Comparison of ENCODE assay signal across 14 cellular contexts in the genomic region with DNA sequence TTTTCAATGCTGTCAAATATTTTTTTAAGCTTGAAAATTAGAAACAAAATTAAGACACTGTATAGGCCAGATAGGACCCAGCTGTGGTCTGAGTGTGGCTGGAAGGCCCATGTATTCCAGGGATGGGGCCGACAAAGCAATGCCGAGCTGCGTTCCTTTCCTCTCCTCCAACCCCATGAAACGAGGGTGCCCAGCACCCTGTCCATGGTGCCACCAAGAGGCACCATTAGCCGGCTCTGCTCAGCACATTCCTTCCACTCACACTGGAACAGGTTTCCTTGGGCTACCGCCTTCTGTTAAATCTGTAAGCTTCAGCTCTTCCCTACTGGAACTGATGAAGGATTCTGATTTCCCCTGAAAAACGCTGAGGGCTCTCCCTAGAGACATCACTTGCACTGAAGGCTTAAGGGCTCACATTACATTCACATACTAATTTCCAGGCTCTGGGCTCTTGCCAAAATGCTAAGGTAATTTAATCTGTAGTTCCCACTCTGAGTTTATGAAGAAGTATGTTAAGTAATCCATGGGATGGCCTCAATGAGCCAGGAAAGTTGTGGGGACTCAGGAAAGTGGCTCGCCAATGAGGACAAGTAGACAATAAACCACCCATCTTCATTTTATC.
DNase-seq lines count a peak whose midpoint lies in the region; ATAC-seq and TF ChIP-seq lines count a peak whose summit lies in the region.
"Had no signal": no experiment of that assay in that cellular context is flagged by ENCODE, and none has a peak within 500 bp of the region (broad histone marks: within the 10 kb centered on the region; RNA-seq: fewer than 3 reads in every experiment).

No MANE protein-coding gene starts in this region.

- peak overlapping the region in 7 of 10 donors; percentile 21 to 64 (median 42) for H3K27ac ChIP-seq in heart right ventricle
- H3K27ac ChIP-seq in CD4-positive, alpha-beta memory T cell (ENCODE audit: low read depth, low read length) = no peak overlapping the region
- H3K27ac ChIP-seq in CD4-positive, alpha-beta T cell (ENCODE audit: low read depth, low read length) = no peak overlapping the region
- H3K27ac ChIP-seq: esophagus squamous epithelium, prostate gland had no signal

- peaks cover 31 to 79% of the 10 kb centered on the region in 2 donors for H3K36me3 Mint-ChIP-seq in CD4-positive, alpha-beta memory T cell
- H3K36me3 Mint-ChIP-seq in CD4-positive, alpha-beta T cell (ENCODE audit: low read depth) = peaks cover 91% of the 10 kb centered on the region

- ATAC-seq in heart right ventricle = peak in 2 of 8 donors; percentile 5 to 14
- no peak for ATAC-seq in Right ventricle myocardium inferior
- ATAC-seq in CD4-positive, alpha-beta T cell (ENCODE audit: poor library complexity) = no peak

- H3K9me3 ChIP-seq in heart right ventricle = no peaks in the 10 kb centered on the region
- H3K9me3 ChIP-seq in CD4-positive, alpha-beta memory T cell (ENCODE audit: control insufficient read depth in 1 of 2, low read length in 2 of 2) = no peaks in the 10 kb centered on the region
- H3K9me3 ChIP-seq in CD4-positive, alpha-beta T cell (ENCODE audit: control insufficient read depth, low read length) = no peaks in the 10 kb centered on the region
- H3K9me3 ChIP-seq: esophagus squamous epithelium, prostate gland had no signal

- H3K4me1 ChIP-seq in heart right ventricle = peaks cover 3 to 46% (median 23%) of the 10 kb centered on the region in 9 donors
- no peaks in the 10 kb centered on the region for H3K4me1 ChIP-seq in CD4-positive, alpha-beta memory T cell (ENCODE audit: insufficient read depth, low read length)
- H3K4me1 ChIP-seq: prostate gland had no signal

- H3K4me1 Mint-ChIP-seq in CD4-positive, alpha-beta memory T cell = peaks cover 0 to 10% (median 7%) of the 10 kb centered on the region in 4 donors
- peaks cover 10% of the 10 kb centered on the region for H3K4me1 Mint-ChIP-seq in CD4-positive, alpha-beta T cell (ENCODE audit: low read depth)

- DNase-seq in heart right ventricle = no peak
- no peak for DNase-seq in Right ventricle myocardium inferior (ENCODE audit: missing footprints)
- DNase-seq in NCI-H69 (lab: John Stamatoyannopoulos, UW) = peak; percentile 76
- peak; percentile 83 for DNase-seq in fibroblast of gingiva (ENCODE audit: low read depth)
- DNase-seq in stromal cell of bone marrow (ENCODE audit: low read depth) = peak; percentile 20
- no peak for DNase-seq in CD4-positive, alpha-beta memory T cell
- no peak for DNase-seq in CD4-positive, alpha-beta T cell
- DNase-seq in amygdala (lab: John Stamatoyannopoulos, UW) = no peak
- DNase-seq: activated naive CD4-positive, alpha-beta T cell treated with anti-CD3 and anti-CD28 coated beads, Interleukin-2, amount 50 U/mL, for 16 hours; esophagus squamous epithelium; MV-4-11; OCI-M1 had no signal

- H3K36me3 ChIP-seq in heart right ventricle = peaks cover 0 to 60% (median 14%) of the 10 kb centered on the region in 9 donors
- H3K36me3 ChIP-seq in CD4-positive, alpha-beta memory T cell (ENCODE audit: insufficient read depth, low read length) = peaks cover 25% of the 10 kb centered on the region
- H3K36me3 ChIP-seq: prostate gland had no signal

- no peak overlapping the region for H3K4me3 Mint-ChIP-seq in CD4-positive, alpha-beta memory T cell
- no peak overlapping the region for H3K4me3 Mint-ChIP-seq in CD4-positive, alpha-beta T cell
- H3K4me3 Mint-ChIP-seq: stimulated activated naive CD8-positive, alpha-beta T cell treated with anti-CD3 and anti-CD28 coated beads, Interleukin-15, Interleukin-2, amounts not matched to agents 100 ng/mL and 50 ng/mL, for 24 hours had no signal

- POLR2A ChIA-PET in CD4-positive, alpha-beta memory T cell (lab: Charles Lee; ENCODE audit: partially characterized antibody) = no interaction called here
- POLR2A ChIA-PET in CD4-positive, alpha-beta T cell (lab: Charles Lee) = no interaction called here

- CTCF ChIA-PET in CD4-positive, alpha-beta memory T cell (lab: Charles Lee; ENCODE audit: partially characterized antibody) = interaction anchor here (0.5 to 0.7 kb wide), 2 partner anchors 111 to 158 kb away, joined by 3 read pairs; no protein-coding TSS in a partner anchor
- CTCF ChIA-PET in CD4-positive, alpha-beta T cell (lab: Charles Lee) = no interaction called here

- no peak overlapping the region for H3K4me3 ChIP-seq in heart right ventricle
- no peak overlapping the region for H3K4me3 ChIP-seq in CD4-positive, alpha-beta memory T cell (ENCODE audit: low read length in 2 of 2)
- H3K4me3 ChIP-seq: esophagus squamous epithelium, prostate gland had no signal

- 81 to 83% methylated on average over 8 of the region's 8 CpGs for WGBS in heart right ventricle, 2 donors

- TF ChIP-seq CTCF in heart right ventricle (IDR thresholded peaks at IDR 0.05) = no peak
- TF ChIP-seq CTCF in CD4-positive, alpha-beta T cell (IDR thresholded peaks at IDR 0.05) = no peak

- H3K27ac Mint-ChIP-seq in CD4-positive, alpha-beta memory T cell = no peak overlapping the region
- no peak overlapping the region for H3K27ac Mint-ChIP-seq in CD4-positive, alpha-beta T cell
- H3K27ac Mint-ChIP-seq: stimulated activated naive CD8-positive, alpha-beta T cell treated with anti-CD3 and anti-CD28 coated beads, Interleukin-15, Interleukin-2, amounts not matched to agents 100 ng/mL and 50 ng/mL, for 24 hours had no signal

- H3K9me3 Mint-ChIP-seq in CD4-positive, alpha-beta memory T cell = no peaks in the 10 kb centered on the region
- H3K9me3 Mint-ChIP-seq in CD4-positive, alpha-beta T cell = no peaks in the 10 kb centered on the region
- H3K9me3 Mint-ChIP-seq: stimulated activated naive CD8-positive, alpha-beta T cell treated with anti-CD3 and anti-CD28 coated beads, Interleukin-15, Interleukin-2, amounts not matched to agents 100 ng/mL and 50 ng/mL, for 24 hours had no signal

- H3K27me3 Mint-ChIP-seq in CD4-positive, alpha-beta memory T cell = no peaks in the 10 kb centered on the region
- no peaks in the 10 kb centered on the region for H3K27me3 Mint-ChIP-seq in CD4-positive, alpha-beta T cell
- H3K27me3 Mint-ChIP-seq: stimulated activated naive CD8-positive, alpha-beta T cell treated with anti-CD3 and anti-CD28 coated beads, Interleukin-15, Interleukin-2, amounts not matched to agents 100 ng/mL and 50 ng/mL, for 24 hours had no signal

- no peaks in the 10 kb centered on the region for H3K27me3 ChIP-seq in heart right ventricle
- H3K27me3 ChIP-seq in CD4-positive, alpha-beta memory T cell (ENCODE audit: insufficient read depth, low read length) = no peaks in the 10 kb centered on the region
- no peaks in the 10 kb centered on the region for H3K27me3 ChIP-seq in CD4-positive, alpha-beta T cell (ENCODE audit: control insufficient read depth, insufficient read depth, low read length)
- H3K27me3 ChIP-seq: esophagus squamous epithelium had no signal

- intact Hi-C loops in heart right ventricle (cut with DNase I) = loop anchor here in 1 of 10 donors (5.0 kb wide), 1 partner anchor 73 kb away; no protein-coding TSS in a partner anchor
- intact Hi-C loops in Right ventricle myocardium inferior (cut with DNase I) = no loop called here
- intact Hi-C loops in CD4-positive, alpha-beta memory T cell (cut with micrococcal nuclease) = no loop called here
- intact Hi-C loops in CD4-positive, alpha-beta T cell (cut with DNase I, micrococcal nuclease) = no loop called here

Comparison
In these comparisons a context has a peak if more than half of its experiments do, and no peak if none do; other contexts are left out.
1. DNase-seq: peak in NCI-H69 (single experiment), fibroblast of gingiva (single experiment) and stromal cell of bone marrow (single experiment); none in heart right ventricle (0 of 2), Right ventricle myocardium inferior (single experiment), CD4-positive, alpha-beta memory T cell (0 of 5), CD4-positive, alpha-beta T cell (0 of 10) and amygdala (0 of 56).
2. H3K27ac ChIP-seq: peak in heart right ventricle (7 of 10); none in CD4-positive, alpha-beta memory T cell (single experiment) and CD4-positive, alpha-beta T cell (single experiment).